ENCODE assay signal across 26 cellular contexts in genomic region chr3:149091983-149092382, GRCh38.
"Had no signal": no experiment of that assay in that cellular context is flagged by ENCODE, and none has a peak within 500 bp of the region (broad histone marks: within the 10 kb centered on the region; RNA-seq: fewer than 3 reads in every experiment).

No MANE protein-coding gene starts in this region.

- H3K27ac Mint-ChIP-seq: activated B cell treated with CpG ODN at 0.5 μM for 24 hours; activated CD4-positive, alpha-beta T cell treated with anti-CD3 and anti-CD28 coated beads, Interleukin-2, amount 10 ng/mL, durations not matched to agents 24 days and 14 days; activated CD8-positive, alpha-beta memory T cell treated with anti-CD3 and anti-CD28 coated beads, Interleukin-2, amount 10 ng/mL, durations not matched to agents 7 days and 5 days; activated naive CD4-positive, alpha-beta T cell treated with anti-CD3 and anti-CD28 coated beads, Interleukin-2, amount 50 U/mL, for 72 hours; activated naive CD8-positive, alpha-beta T cell treated with anti-CD3 and anti-CD28 coated beads, Interleukin-2, amount 50 U/mL, for 24 hours; activated T-cell treated with anti-CD3 and anti-CD28 coated beads, Interleukin-2, amount 50 U/mL, for 24 hours; activated T-helper 1 cell treated with anti-CD3 and anti-CD28 coated beads, Interleukin-12 subunit alpha, Interleukin-12 subunit beta, Interleukin-2, Interleukin-4 antibody, amounts not matched to agents 30 ng/mL and 10 ng/mL and 1 ng/mL, durations not matched to agents 14 hours and 24 hours and 36 hours; dendritic cell treated with granulocyte-macrophage colony-stimulating factor and Interleukin-4, amounts not matched to agents 40 ng/mL and 50 ng/mL, for 4 days; T-helper 1 cell treated with Interleukin-12 subunit alpha and Interleukin-12 subunit beta and Interleukin-4 antibody, amounts not matched to agents 30 μg/mL and 1 μg/mL, for 36 hours had no signal

- ATAC-seq: activated CD8-positive, alpha-beta memory T cell treated with anti-CD3 and anti-CD28 coated beads, Interleukin-2, amount 10 ng/mL, durations not matched to agents 7 days and 5 days; activated naive CD4-positive, alpha-beta T cell treated with anti-CD3 and anti-CD28 coated beads, Interleukin-2, amount 50 U/mL, for 72 hours; activated naive CD8-positive, alpha-beta T cell treated with anti-CD3 and anti-CD28 coated beads, Interleukin-2, amount 50 U/mL, for 24 hours; PC-3 had no signal

- H3K4me3 Mint-ChIP-seq: activated B cell treated with CpG ODN at 0.5 μM for 24 hours; activated CD4-positive, alpha-beta T cell treated with anti-CD3 and anti-CD28 coated beads, Interleukin-2, amount 10 ng/mL, durations not matched to agents 24 days and 14 days; activated CD8-positive, alpha-beta memory T cell treated with anti-CD3 and anti-CD28 coated beads, Interleukin-2, amount 10 ng/mL, durations not matched to agents 7 days and 5 days; activated naive CD8-positive, alpha-beta T cell treated with anti-CD3 and anti-CD28 coated beads, Interleukin-2, amount 50 U/mL, for 24 hours; activated T-cell treated with anti-CD3 and anti-CD28 coated beads, Interleukin-2, amount 50 U/mL, for 24 hours; activated T-helper 1 cell treated with anti-CD3 and anti-CD28 coated beads, Interleukin-12 subunit alpha, Interleukin-12 subunit beta, Interleukin-2, Interleukin-4 antibody, amounts not matched to agents 30 ng/mL and 10 ng/mL and 1 ng/mL, durations not matched to agents 14 hours and 24 hours and 36 hours; dendritic cell treated with granulocyte-macrophage colony-stimulating factor and Interleukin-4, amounts not matched to agents 40 ng/mL and 50 ng/mL, for 4 days; T-helper 1 cell treated with Interleukin-12 subunit alpha and Interleukin-12 subunit beta and Interleukin-4 antibody, amounts not matched to agents 30 μg/mL and 1 μg/mL, for 36 hours had no signal

- DNase-seq: activated B cell treated with CpG ODN at 0.5 μM for 24 hours; activated CD4-positive, alpha-beta T cell treated with anti-CD3 and anti-CD28 coated beads for 1 hour; activated CD4-positive, alpha-beta T cell treated with anti-CD3 and anti-CD28 coated beads, Interleukin-2, amount 10 ng/mL, durations not matched to agents 24 days and 14 days; activated CD4-positive, alpha-beta T cell treated with anti-CD3 and anti-CD28 coated beads, Interleukin-2, amount 50 U/mL, for 48 hours; activated CD8-positive, alpha-beta memory T cell treated with anti-CD3 and anti-CD28 coated beads, Interleukin-2, amount 10 ng/mL, durations not matched to agents 7 days and 5 days; activated effector memory CD4-positive, alpha-beta T cell treated with Interleukin-2 at 50 U/mL for 16 hours; activated naive CD4-positive, alpha-beta T cell treated with Interleukin-2 at 50 U/mL for 16 hours; activated naive CD8-positive, alpha-beta T cell treated with anti-CD3 and anti-CD28 coated beads, Interleukin-2, amount 50 U/mL, for 24 hours; activated T-cell treated with anti-CD3 and anti-CD28 coated beads, Interleukin-2, amount 50 U/mL, for 24 hours; amygdala; brain microvascular endothelial cell; cerebellar nuclear complex; Kasumi-1; NCI-H146; NCI-H187 treated with DMSO at 0.1 percent for 48 hours; NCI-H2081 treated with DMSO at 0.1 percent for 48 hours; NCI-H446 treated with DMSO at 0.1 percent for 48 hours; NCI-H524 treated with DMSO at 0.1 percent for 48 hours; NCI-H748 treated with DMSO at 0.1 percent for 48 hours; NK-92 treated with Interleukin-12 subunit alpha and Interleukin-12 subunit beta, amount 100 ng/mL, for 24 hours; PC-3; SHP77 treated with DMSO at 0.1 percent for 48 hours had no signal

- H3K9me3 Mint-ChIP-seq: activated B cell treated with CpG ODN at 0.5 μM for 24 hours; activated CD4-positive, alpha-beta T cell treated with anti-CD3 and anti-CD28 coated beads, Interleukin-2, amount 10 ng/mL, durations not matched to agents 24 days and 14 days; activated naive CD4-positive, alpha-beta T cell treated with anti-CD3 and anti-CD28 coated beads, Interleukin-2, amount 50 U/mL, for 72 hours; activated naive CD8-positive, alpha-beta T cell treated with anti-CD3 and anti-CD28 coated beads, Interleukin-2, amount 50 U/mL, for 24 hours; activated T-cell treated with anti-CD3 and anti-CD28 coated beads, Interleukin-2, amount 50 U/mL, for 24 hours; activated T-helper 1 cell treated with anti-CD3 and anti-CD28 coated beads, Interleukin-12 subunit alpha, Interleukin-12 subunit beta, Interleukin-2, Interleukin-4 antibody, amounts not matched to agents 30 ng/mL and 10 ng/mL and 1 ng/mL, durations not matched to agents 14 hours and 24 hours and 36 hours; dendritic cell treated with granulocyte-macrophage colony-stimulating factor and Interleukin-4, amounts not matched to agents 40 ng/mL and 50 ng/mL, for 4 days; T-helper 1 cell treated with Interleukin-12 subunit alpha and Interleukin-12 subunit beta and Interleukin-4 antibody, amounts not matched to agents 30 μg/mL and 1 μg/mL, for 36 hours had no signal

- H3K27me3 Mint-ChIP-seq: activated B cell treated with CpG ODN at 0.5 μM for 24 hours; activated CD4-positive, alpha-beta T cell treated with anti-CD3 and anti-CD28 coated beads, Interleukin-2, amount 10 ng/mL, durations not matched to agents 24 days and 14 days; activated CD8-positive, alpha-beta memory T cell treated with anti-CD3 and anti-CD28 coated beads, Interleukin-2, amount 10 ng/mL, durations not matched to agents 7 days and 5 days; activated naive CD8-positive, alpha-beta T cell treated with anti-CD3 and anti-CD28 coated beads, Interleukin-2, amount 50 U/mL, for 24 hours; activated T-cell treated with anti-CD3 and anti-CD28 coated beads, Interleukin-2, amount 50 U/mL, for 24 hours; dendritic cell treated with granulocyte-macrophage colony-stimulating factor and Interleukin-4, amounts not matched to agents 40 ng/mL and 50 ng/mL, for 4 days had no signal

- H3K36me3 Mint-ChIP-seq: activated CD8-positive, alpha-beta memory T cell treated with anti-CD3 and anti-CD28 coated beads, Interleukin-2, amount 10 ng/mL, durations not matched to agents 7 days and 5 days had no signal

- H3K4me1 Mint-ChIP-seq: activated CD4-positive, alpha-beta T cell treated with anti-CD3 and anti-CD28 coated beads, Interleukin-2, amount 10 ng/mL, durations not matched to agents 24 days and 14 days had no signal
